ENCODE assay signal across 9 cellular contexts in the genomic region with DNA sequence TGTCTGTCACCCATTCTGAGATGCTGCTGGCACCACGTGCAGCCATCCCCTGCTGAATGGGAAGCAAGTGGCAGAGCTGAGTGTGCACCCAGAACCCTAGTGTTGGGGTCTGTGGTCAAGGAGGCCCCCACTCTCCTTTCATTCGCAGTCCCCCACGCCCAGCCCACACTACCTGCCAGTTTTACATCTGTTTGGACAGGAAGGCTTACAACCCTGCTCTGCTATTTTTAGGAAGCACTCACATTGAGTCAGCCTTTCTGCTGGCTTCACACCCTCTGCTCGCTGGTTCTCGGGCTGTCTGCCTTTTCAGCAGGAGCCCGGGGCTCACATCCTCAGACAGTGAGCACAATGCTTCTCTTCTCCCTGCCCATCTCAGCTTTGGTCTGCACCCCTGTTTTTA. TPM values are rescaled to one million over a fixed set of nuclear protein-coding genes. Genes with fewer than 3 reads are reported as not detected.
DNase-seq lines count a peak whose midpoint lies in the region; ATAC-seq and TF ChIP-seq lines count a peak whose summit lies in the region.
"Had no signal": no experiment of that assay in that cellular context is flagged by ENCODE, and none has a peak within 500 bp of the region (broad histone marks: within the 10 kb centered on the region; RNA-seq: fewer than 3 reads in every experiment).

No MANE protein-coding gene starts in this region.

- no peaks in the 10 kb centered on the region for H3K36me3 ChIP-seq in PC-9 (ENCODE audit: low read depth)

- H3K36me3 Mint-ChIP-seq in activated CD4-positive, alpha-beta memory T cell treated with anti-CD3 and anti-CD28 coated beads for 36 hours, result no peaks in the 10 kb centered on the region
- H3K36me3 Mint-ChIP-seq in immature natural killer cell (no peaks in the 10 kb centered on the region), type B pancreatic cell (no peaks in the 10 kb centered on the region)

- H3K27me3 Mint-ChIP-seq in activated CD4-positive, alpha-beta memory T cell treated with anti-CD3 and anti-CD28 coated beads for 36 hours, result no peaks in the 10 kb centered on the region
- peaks cover 0 to 3% (median 2%) of the 10 kb centered on the region in 3 donors for H3K27me3 Mint-ChIP-seq in immature natural killer cell (ENCODE audit: low read depth in 3 of 3)
- peaks cover 5% of the 10 kb centered on the region for H3K27me3 Mint-ChIP-seq in type B pancreatic cell

- no peaks in the 10 kb centered on the region for H3K9me3 ChIP-seq in PC-9 (ENCODE audit: insufficient read depth, low read depth)

- H3K4me1 Mint-ChIP-seq in activated CD4-positive, alpha-beta memory T cell treated with anti-CD3 and anti-CD28 coated beads for 36 hours (ENCODE audit: low read depth), result peaks cover 6% of the 10 kb centered on the region
- peaks cover 7 to 8% of the 10 kb centered on the region in 2 donors for H3K4me1 Mint-ChIP-seq in immature natural killer cell
- H3K4me1 Mint-ChIP-seq in type B pancreatic cell (ENCODE audit: unreplicated experiment), result no peaks in the 10 kb centered on the region

- no peak overlapping the region for H3K27ac ChIP-seq in PC-9
- H3K27ac ChIP-seq: C4-2B had no signal

- CTCF ChIA-PET in activated CD4-positive, alpha-beta memory T cell treated with anti-CD3 and anti-CD28 coated beads for 36 hours (lab: Charles Lee), result no interaction called here
- CTCF ChIA-PET in PC-9 (lab: Charles Lee), result no interaction called here

- no TSS peak for BruUV-seq in PC-9 (replicated peaks; lab: Mats Ljungman, UMichigan)

- no peak for TF ChIP-seq CTCF in PC-9 (conservative IDR thresholded peaks at IDR 0.05)
- no peak for TF ChIP-seq CTCF in type B pancreatic cell (conservative IDR thresholded peaks at IDR 0.05)

- POLR2A ChIA-PET in activated CD4-positive, alpha-beta memory T cell treated with anti-CD3 and anti-CD28 coated beads for 36 hours (lab: Charles Lee), result no interaction called here
- POLR2A ChIA-PET in PC-9 (lab: Charles Lee; ENCODE audit: unreplicated experiment), result no interaction called here

- no peak overlapping the region for H3K4me3 Mint-ChIP-seq in activated CD4-positive, alpha-beta memory T cell treated with anti-CD3 and anti-CD28 coated beads for 36 hours
- H3K4me3 Mint-ChIP-seq in immature natural killer cell (peak overlapping the region in 1 of 5 donors; percentile 15), type B pancreatic cell (no peak overlapping the region)

- DNase-seq in activated effector memory CD4-positive, alpha-beta T cell treated with anti-CD3 and anti-CD28 coated beads, Interleukin-2, amount 50 U/mL, for 16 hours, result peak; percentile 50
- no peak for DNase-seq in activated effector memory CD4-positive, alpha-beta T cell treated with Interleukin-2 at 50 U/mL for 16 hours
- DNase-seq in activated CD4-positive, alpha-beta memory T cell treated with anti-CD3 and anti-CD28 coated beads for 36 hours, result peak; percentile 31
- peak; percentile 56 for DNase-seq in stimulated activated CD8-positive, alpha-beta memory T cell treated with anti-CD3 and anti-CD28 coated beads, Interleukin-4, amount 100 ng/mL, for 48 hours
- DNase-seq in PC-9, result no peak
- DNase-seq in immature natural killer cell, result no peak
- DNase-seq in type B pancreatic cell (ENCODE audit: extremely low spot score, unreplicated experiment), result no peak

- no peak overlapping the region for H2AFZ ChIP-seq in PC-9

- peak; percentile 66 for ATAC-seq in HG02938 (IDR thresholded peaks at IDR 0.05; ENCODE audit: unreplicated experiment)

- no peak overlapping the region for H3K4me3 ChIP-seq in PC-9

- no peaks in the 10 kb centered on the region for H4K20me1 ChIP-seq in PC-9 (ENCODE audit: insufficient read depth)

- H3K4me1 ChIP-seq in PC-9 (replicated peaks; ENCODE audit: insufficient read depth), result no peaks in the 10 kb centered on the region

- H3K79me2 ChIP-seq in PC-9 (ENCODE audit: low read depth), result no peaks in the 10 kb centered on the region

- H3F3A ChIP-seq in PC-9 (ENCODE audit: insufficient read depth, low read depth), result no peaks in the 10 kb centered on the region

- intact Hi-C loops in activated CD4-positive, alpha-beta memory T cell treated with anti-CD3 and anti-CD28 coated beads for 36 hours (cut with micrococcal nuclease), result no loop called here
- intact Hi-C loops in PC-9 (cut with micrococcal nuclease; ENCODE audit: unreplicated experiment), result no loop called here

- no peak overlapping the region for H3K27ac Mint-ChIP-seq in activated CD4-positive, alpha-beta memory T cell treated with anti-CD3 and anti-CD28 coated beads for 36 hours
- H3K27ac Mint-ChIP-seq in immature natural killer cell (peak overlapping the region in 2 of 6 donors; percentile 12 to 40), type B pancreatic cell (no peak overlapping the region)

- no peaks in the 10 kb centered on the region for H3K9me3 Mint-ChIP-seq in activated CD4-positive, alpha-beta memory T cell treated with anti-CD3 and anti-CD28 coated beads for 36 hours
- H3K9me3 Mint-ChIP-seq in immature natural killer cell, result no peaks in the 10 kb centered on the region
- no peaks in the 10 kb centered on the region for H3K9me3 Mint-ChIP-seq in type B pancreatic cell

- no peaks in the 10 kb centered on the region for H3K9me2 ChIP-seq in PC-9 (ENCODE audit: insufficient read depth)

- H3K27me3 ChIP-seq in PC-9 (ENCODE audit: insufficient read depth, low read depth), result no peaks in the 10 kb centered on the region

- H3K4me2 ChIP-seq in PC-9, result no peak overlapping the region

RNA-seq across cellular contexts. Expression of a gene that starts 10.7 kb away (rescaled TPM):
- 10 to 100 TPM; 68.7 to 71.7 TPM for total RNA-seq in activated CD4-positive, alpha-beta memory T cell treated with anti-CD3 and anti-CD28 coated beads for 36 hours
- total RNA-seq in PC-9 (2021) (46.3 and 47.4 TPM in 2 replicates), type B pancreatic cell (ENCODE audit: low replicate concordance) (22.1 and 46.2 TPM in 2 replicates)
- polyA plus RNA-seq in immature natural killer cell, result 1 to 10 TPM in 1 of 3 donors, under 1 TPM in 1, not detected in 1; 0.86 to 2.1 TPM

RNA-seq across cellular contexts. Expression of a gene that starts 41.0 kb away (rescaled TPM):
- 1 to 10 TPM; 5.5 to 6.9 TPM for total RNA-seq in activated CD4-positive, alpha-beta memory T cell treated with anti-CD3 and anti-CD28 coated beads for 36 hours
- total RNA-seq in PC-9 (2021) (5.1 and 6.3 TPM in 2 replicates), type B pancreatic cell (ENCODE audit: low replicate concordance) (7.5 and 9.1 TPM in 2 replicates)
- polyA plus RNA-seq in immature natural killer cell, result 1 to 10 TPM; 2.1 to 4.9 (median 2.2) TPM

Comparison
In these comparisons a context has a peak if more than half of its experiments do, and no peak if none do; other contexts are left out.
1. DNase-seq: peak in activated effector memory CD4-positive, alpha-beta T cell treated with anti-CD3 and anti-CD28 coated beads, Interleukin-2, amount 50 U/mL, for 16 hours (single experiment), activated CD4-positive, alpha-beta memory T cell treated with anti-CD3 and anti-CD28 coated beads for 36 hours (single experiment) and stimulated activated CD8-positive, alpha-beta memory T cell treated with anti-CD3 and anti-CD28 coated beads, Interleukin-4, amount 100 ng/mL, for 48 hours (single experiment); none in activated effector memory CD4-positive, alpha-beta T cell treated with Interleukin-2 at 50 U/mL for 16 hours (single experiment), PC-9 (0 of 2), immature natural killer cell (0 of 3) and type B pancreatic cell (single experiment).